16 cellular contexts compared by ENCODE assay signal in the genomic region with DNA sequence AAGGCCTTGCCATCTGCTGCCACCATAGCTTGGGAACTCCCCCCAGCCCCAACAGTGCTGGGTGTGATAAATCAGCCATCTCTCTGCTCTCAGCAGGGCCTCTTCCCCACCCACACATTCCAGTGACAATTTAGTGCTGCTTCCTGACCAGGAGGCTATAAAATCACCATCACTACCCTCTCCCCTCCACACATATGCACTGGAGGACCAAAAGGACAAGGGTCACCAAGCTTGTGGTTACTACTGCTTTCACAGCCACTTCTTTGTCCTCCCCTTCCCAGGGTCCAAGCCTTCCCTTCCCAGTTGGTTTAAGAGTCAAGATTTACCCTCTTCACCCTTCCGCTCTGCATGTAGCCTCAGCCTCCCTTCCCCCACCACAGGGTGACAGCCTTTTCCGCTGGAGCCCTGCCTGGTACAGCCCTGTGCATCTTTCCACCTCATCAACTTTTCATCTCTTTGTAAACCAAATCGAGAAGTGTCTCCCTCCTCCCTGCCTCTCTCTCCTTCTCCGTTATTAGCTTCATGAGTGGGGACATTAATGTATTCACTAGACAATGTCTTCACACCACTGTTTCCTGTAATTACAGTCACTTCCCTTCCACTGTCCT. TPM values are rescaled to one million over a fixed set of nuclear protein-coding genes. Genes with fewer than 3 reads are reported as not detected.
DNase-seq lines count a peak whose midpoint lies in the region; ATAC-seq, FAIRE-seq and TF ChIP-seq lines count a peak whose summit lies in the region.
"Had no signal": no experiment of that assay in that cellular context is flagged by ENCODE, and none has a peak within 500 bp of the region (broad histone marks: within the 10 kb centered on the region; RNA-seq: fewer than 3 reads in every experiment).

No MANE protein-coding gene starts in this region.

- H3K9me3 Mint-ChIP-seq in astrocyte (ENCODE audit: unreplicated experiment) (peaks cover 2% of the 10 kb centered on the region), osteocyte (ENCODE audit: unreplicated experiment) (no peaks in the 10 kb centered on the region)

- no peak overlapping the region for H3K27ac ChIP-seq in astrocyte (ENCODE audit: low read depth, low read length)
- H3K27ac ChIP-seq: pancreas, suprapubic skin had no signal

- TF ChIP-seq CTCF in astrocyte (IDR thresholded peaks at IDR 0.05; ENCODE audit: insufficient read depth, low read depth, low read length) = no peak
- TF ChIP-seq CTCF in osteocyte (IDR thresholded peaks at IDR 0.05) = no peak

- H3K79me2 ChIP-seq in astrocyte (ENCODE audit: insufficient read depth, low read length) = peaks cover 15% of the 10 kb centered on the region

- FAIRE-seq in astrocyte (lab: Jason Lieb, UNC) = no peak
- FAIRE-seq: G401.6, kidney, pancreas had no signal

- DNase-seq in activated CD4-positive, alpha-beta T cell treated with anti-CD3 and anti-CD28 coated beads for 48 hours = peak; percentile 43
- no peak for DNase-seq in activated CD4-positive, alpha-beta T cell treated with anti-CD3 and anti-CD28 coated beads, Interleukin-2, amount 50 U/mL, for 4 hours
- DNase-seq in NCI-H2171 (lab: John Stamatoyannopoulos, UW) (peak; percentile 81), astrocyte (ENCODE audit: low read depth) (no peak), osteocyte (ENCODE audit: extremely low spot score, unreplicated experiment) (no peak), SHP77 (lab: John Stamatoyannopoulos, UW) (no peak)
- DNase-seq in effector CD8-positive, alpha-beta T cell (lab: John Stamatoyannopoulos, UW) = no peak
- DNase-seq: foreskin fibroblast, kidney, NCI-H1105 treated with DMSO at 0.1 percent for 48 hours, pancreas had no signal

- no peak overlapping the region for H3K9ac ChIP-seq in astrocyte (ENCODE audit: low read length)

- H3K4me1 ChIP-seq in astrocyte (ENCODE audit: insufficient read depth, low read length) = peaks cover 8% of the 10 kb centered on the region
- H3K4me1 ChIP-seq: pancreas had no signal

- H3K4me1 Mint-ChIP-seq in astrocyte (ENCODE audit: low read depth, unreplicated experiment) = peaks cover 20% of the 10 kb centered on the region
- H3K4me1 Mint-ChIP-seq in osteocyte (ENCODE audit: unreplicated experiment) = peaks cover 18% of the 10 kb centered on the region

- no peak for ATAC-seq in GM21619 (IDR thresholded peaks at IDR 0.05; ENCODE audit: unreplicated experiment)

- H3K4me3 Mint-ChIP-seq in astrocyte (ENCODE audit: unreplicated experiment) (no peak overlapping the region), osteocyte (ENCODE audit: unreplicated experiment) (no peak overlapping the region)

- H3K4me3 ChIP-seq in astrocyte (ENCODE audit: insufficient read depth, low read depth, low read length) = no peak overlapping the region
- H3K4me3 ChIP-seq: pancreas, suprapubic skin had no signal

- H4K20me1 ChIP-seq in astrocyte (ENCODE audit: insufficient read depth, low read length) = peaks cover 47% of the 10 kb centered on the region

- H3K27me3 Mint-ChIP-seq in astrocyte (ENCODE audit: low read depth, unreplicated experiment) (no peaks in the 10 kb centered on the region), osteocyte (ENCODE audit: unreplicated experiment) (no peaks in the 10 kb centered on the region)

- H3K36me3 Mint-ChIP-seq in astrocyte (ENCODE audit: low read depth, unreplicated experiment) (peaks cover 23% of the 10 kb centered on the region), osteocyte (ENCODE audit: unreplicated experiment) (peaks cover 25% of the 10 kb centered on the region)

- no peaks in the 10 kb centered on the region for H3K27me3 ChIP-seq in astrocyte (ENCODE audit: insufficient read depth, low read length)
- H3K27me3 ChIP-seq: pancreas, suprapubic skin had no signal

- H3K36me3 ChIP-seq in astrocyte (ENCODE audit: insufficient read depth, low read length) = peaks cover 22% of the 10 kb centered on the region

- no peaks in the 10 kb centered on the region for H3K9me3 ChIP-seq in astrocyte (ENCODE audit: insufficient read depth, low read depth, low read length)
- H3K9me3 ChIP-seq: pancreas, suprapubic skin had no signal

- peak overlapping the region; percentile 8 for H3K27ac Mint-ChIP-seq in astrocyte (ENCODE audit: unreplicated experiment)
- H3K27ac Mint-ChIP-seq in osteocyte (ENCODE audit: unreplicated experiment) = peak overlapping the region; percentile 23

- peak overlapping the region; percentile 23 for H3K4me2 ChIP-seq in astrocyte (ENCODE audit: low read length)

- H2AFZ ChIP-seq in astrocyte (ENCODE audit: low read depth, low read length) = no peak overlapping the region

RNA-seq across cellular contexts. Expression of gene PSMB5, which starts 9.4 kb away (rescaled TPM):
- total RNA-seq in astrocyte (232 and 239 TPM in 2 replicates), osteocyte (144 and 147 TPM in 2 replicates)

RNA-seq across cellular contexts. Expression of gene C14orf93, which starts 15.3 kb away (rescaled TPM):
- total RNA-seq in astrocyte = 3.6 and 3.8 TPM in 2 replicates
- total RNA-seq in osteocyte = 11.4 and 12.4 TPM in 2 replicates

RNA-seq across cellular contexts. Expression of gene PSMB11, which starts 16.7 kb away (rescaled TPM):
- total RNA-seq in astrocyte (not detected in 2 replicates), osteocyte (not detected in 2 replicates)
- total RNA-seq: dermis blood vessel endothelial cell; kidney; pancreas; suprapubic skin; T-helper 2 cell treated with Interferon-gamma antibody and Interleukin-4, amounts not matched to agents 100 ng/mL and 5 ng/mL, for 36 hours had no signal

RNA-seq across cellular contexts. Expression of gene CDH24, which starts 32.0 kb away (rescaled TPM):
- total RNA-seq in astrocyte = 17.4 and 22.2 TPM in 2 replicates
- total RNA-seq in osteocyte = 13.3 and 13.7 TPM in 2 replicates

RNA-seq across cellular contexts. Expression of gene AJUBA, which starts 42.9 kb away (rescaled TPM):
- 117 and 146 TPM in 2 replicates for total RNA-seq in astrocyte
- 111 and 115 TPM in 2 replicates for total RNA-seq in osteocyte

Comparison
In these comparisons a context has a peak if more than half of its experiments do, and no peak if none do; other contexts are left out.
1. DNase-seq: peak in activated CD4-positive, alpha-beta T cell treated with anti-CD3 and anti-CD28 coated beads for 48 hours (single experiment) and NCI-H2171 (single experiment); none in activated CD4-positive, alpha-beta T cell treated with anti-CD3 and anti-CD28 coated beads, Interleukin-2, amount 50 U/mL, for 4 hours (0 of 2), astrocyte (single experiment), osteocyte (single experiment), effector CD8-positive, alpha-beta T cell (single experiment) and SHP77 (0 of 2).